In the genomic region with DNA sequence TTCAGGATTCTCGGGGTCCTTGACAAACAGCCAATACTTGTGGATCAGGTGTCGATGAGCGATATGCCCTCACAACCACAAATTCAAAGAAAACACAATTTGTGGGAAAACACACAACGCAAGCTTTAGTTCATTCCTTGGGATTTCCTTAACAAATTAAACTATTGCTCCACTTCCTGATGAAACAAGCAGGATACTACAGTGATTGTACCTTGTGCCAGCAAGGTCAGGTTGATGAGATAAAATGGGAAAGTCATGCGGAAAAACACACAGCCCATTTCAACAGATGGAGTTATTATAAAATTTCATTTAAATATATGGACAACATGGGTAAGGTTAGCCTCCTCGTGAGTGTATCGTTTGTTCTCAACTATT, we compare ENCODE assay signal across 17 cellular contexts. TPM values are rescaled to one million over a fixed set of nuclear protein-coding genes. Genes with fewer than 3 reads are reported as not detected.
DNase-seq lines count a peak whose midpoint lies in the region; ATAC-seq and TF ChIP-seq lines count a peak whose summit lies in the region.
"Had no signal": no experiment of that assay in that cellular context is flagged by ENCODE, and none has a peak within 500 bp of the region (broad histone marks: within the 10 kb centered on the region; RNA-seq: fewer than 3 reads in every experiment).

No MANE protein-coding gene starts in this region.

- H4K5ac ChIP-seq in IMR-90 (ENCODE audit: low read depth, low read length), result no peak overlapping the region

- H3K36me3 ChIP-seq in IMR-90 (ENCODE audit: control insufficient read depth, insufficient read depth, low read length), result no peaks in the 10 kb centered on the region; the same call in 1 of the 2 replicates
- no peaks in the 10 kb centered on the region for H3K36me3 ChIP-seq in body of pancreas (replicated peaks in 1 of 2; ENCODE audit: insufficient read depth in 1 of 2, low read depth in 2 of 2)
- no peaks in the 10 kb centered on the region for H3K36me3 ChIP-seq in hepatocyte (replicated peaks; ENCODE audit: insufficient read depth, low read depth)
- no peaks in the 10 kb centered on the region for H3K36me3 ChIP-seq in mucosa of descending colon (ENCODE audit: low read depth)

- no peak for TF ChIP-seq RAD21 in IMR-90 (IDR thresholded peaks at IDR 0.05; ENCODE audit: low read length)

- H3K4ac ChIP-seq in IMR-90 (ENCODE audit: low read depth, low read length), result peak overlapping the region; percentile 48

- no peak overlapping the region for H3K4me3 ChIP-seq in IMR-90 (ENCODE audit: insufficient read depth, low read depth, low read length)
- H3K4me3 ChIP-seq in body of pancreas, result no peak overlapping the region
- no peak overlapping the region for H3K4me3 ChIP-seq in hepatocyte
- no peak overlapping the region for H3K4me3 ChIP-seq in mucosa of descending colon

- BruUV-seq in IMR-90 (replicated peaks; lab: Mats Ljungman, UMichigan), result no TSS peak

- no peaks in the 10 kb centered on the region for H4K20me1 ChIP-seq in IMR-90 (ENCODE audit: insufficient read depth, low read length)
- no peaks in the 10 kb centered on the region for H4K20me1 ChIP-seq in hepatocyte (ENCODE audit: insufficient read depth, poor library complexity, severe bottlenecking)

- no peak overlapping the region for H2AK9ac ChIP-seq in IMR-90 (replicated peaks; ENCODE audit: low read depth, low read length, poor library complexity)

- no peak overlapping the region for H3K4me2 ChIP-seq in IMR-90 (ENCODE audit: low read depth, low read length)
- no peak overlapping the region for H3K4me2 ChIP-seq in hepatocyte

- peak overlapping the region; percentile 56 for H2AK5ac ChIP-seq in IMR-90 (ENCODE audit: low read depth, low read length)

- no peaks in the 10 kb centered on the region for H3K9me1 ChIP-seq in IMR-90 (ENCODE audit: insufficient read depth, low read length)

- H3K4me1 ChIP-seq in IMR-90 (ENCODE audit: control insufficient read depth, insufficient read depth, low read length), result peaks cover 7% of the 10 kb centered on the region
- H3K4me1 ChIP-seq in body of pancreas, result peaks cover 19% of the 10 kb centered on the region
- peaks cover 15% of the 10 kb centered on the region for H3K4me1 ChIP-seq in hepatocyte (ENCODE audit: insufficient read depth)
- H3K4me1 ChIP-seq in mucosa of descending colon (ENCODE audit: low read depth), result peaks cover 24% of the 10 kb centered on the region

- no peak overlapping the region for H4K91ac ChIP-seq in IMR-90 (ENCODE audit: insufficient read depth, low read depth, low read length)

- 0 out of 2 replicates have a peak overlapping the region, but pooled peaks have one; percentile 1 for H3K23ac ChIP-seq in IMR-90 (ENCODE audit: low read depth, low read length)

- in situ Hi-C loops in IMR-90 (cut with MboI; ENCODE audit: low sequenced_read_pairs), result no loop called here

- CTCF ChIA-PET in IMR-90 (lab: Yijun Ruan, JAX), result no interaction called here

- no peak for TF ChIP-seq POLR2A in IMR-90 (IDR thresholded peaks at IDR 0.05; ENCODE audit: low read depth, low read length)
- no peak for TF ChIP-seq POLR2A in body of pancreas (IDR thresholded peaks at IDR 0.05)

- no peaks in the 10 kb centered on the region for H3K79me2 ChIP-seq in hepatocyte

- H2BK5ac ChIP-seq in IMR-90 (ENCODE audit: low read depth, low read length, poor library complexity, severe bottlenecking), result no peak overlapping the region

- dilution Hi-C loops in IMR-90 (cut with HindIII; ENCODE audit: low sequenced_read_pairs, unreplicated experiment), result no loop called here

- no peak overlapping the region for H2BK20ac ChIP-seq in IMR-90 (ENCODE audit: low read depth, low read length)

- intact Hi-C loops in IMR-90 (cut with micrococcal nuclease) (no loop called here), body of pancreas (cut with DNase I) (no loop called here), mucosa of descending colon (cut with DNase I, micrococcal nuclease) (no loop called here)

- no peaks in the 10 kb centered on the region for H3K9me3 ChIP-seq in IMR-90 (ENCODE audit: control insufficient read depth, insufficient read depth, low read length)
- no peaks in the 10 kb centered on the region for H3K9me3 ChIP-seq in body of pancreas
- no peaks in the 10 kb centered on the region for H3K9me3 ChIP-seq in hepatocyte (ENCODE audit: low read depth)
- H3K9me3 ChIP-seq in mucosa of descending colon, result no peaks in the 10 kb centered on the region

- H4K8ac ChIP-seq in IMR-90 (ENCODE audit: low read depth in 2 of 2, low read length in 2 of 2), result no peak overlapping the region

- TF ChIP-seq CTCF in IMR-90 (conservative IDR thresholded peaks at IDR 0.05; ENCODE audit: low read depth, low read length) (no peak), body of pancreas (IDR thresholded peaks at IDR 0.05) (no peak), hepatocyte (IDR thresholded peaks at IDR 0.05; ENCODE audit: poor library complexity) (no peak), mucosa of descending colon (IDR thresholded peaks at IDR 0.05) (no peak)

- H2AFZ ChIP-seq in IMR-90 (replicated peaks; ENCODE audit: low read length, poor library complexity), result no peak overlapping the region
- H2AFZ ChIP-seq in hepatocyte, result no peak overlapping the region

- DNase-seq in IMR-90, result no peak
- DNase-seq in body of pancreas, result peak in 3 of 4 donors; percentile 20 to 50 (median 22)
- no peak for DNase-seq in hepatocyte (ENCODE audit: low spot score)
- DNase-seq in mucosa of descending colon, result no peak
- DNase-seq in NCI-H2081 (lab: John Stamatoyannopoulos, UW), result no peak
- DNase-seq in activated effector memory CD4-positive, alpha-beta T cell treated with Interleukin-2 at 50 U/mL for 16 hours, result no peak
- DNase-seq in A172 (ENCODE audit: low spot score), result no peak
- DNase-seq in SW480 (ENCODE audit: low spot score), result no peak
- DNase-seq: C1 segment of cervical spinal cord; CD4-positive, alpha-beta T cell; DMS153; DMS79 treated with DMSO at 0.1 percent for 48 hours; EL; GOT3; HCEC 1CT; HFFc6 had no signal

- ATAC-seq in IMR-90 (ENCODE audit: low read depth) (no peak), body of pancreas (peak; percentile 74), mucosa of descending colon (peak; percentile 61)
- ATAC-seq: HepG2 had no signal

- H3K27me3 ChIP-seq in IMR-90 (ENCODE audit: control insufficient read depth, insufficient read depth, low read length), result no peaks in the 10 kb centered on the region
- H3K27me3 ChIP-seq in body of pancreas, result no peaks in the 10 kb centered on the region
- no peaks in the 10 kb centered on the region for H3K27me3 ChIP-seq in hepatocyte

- H3K18ac ChIP-seq in IMR-90 (ENCODE audit: low read depth, low read length), result no peak overlapping the region

- POLR2A ChIA-PET in IMR-90 (lab: Charles Lee; ENCODE audit: unreplicated experiment), result no interaction called here

- H2BK120ac ChIP-seq in IMR-90 (ENCODE audit: low read depth, low read length), result no peak overlapping the region; the same call in 1 of the 2 replicates

- WGBS in IMR-90 (ENCODE audit: extremely low coverage in 2 of 2, insufficient read length in 1 of 2), 2 experiments, result no CpG with 5 or more reads among the region's 7 CpGs
- 31 to 40% methylated on average over 7 of the region's 7 CpGs for WGBS in body of pancreas, 2 donors
- 95% methylated on average over 7 of the region's 7 CpGs for WGBS in hepatocyte (ENCODE audit: low lambda C conversion rate, missing lambda C conversion rate)

- H2BK15ac ChIP-seq in IMR-90 (ENCODE audit: low read depth, low read length), result peak overlapping the region; percentile 10; the same call in 1 of the 3 replicates

- H3K27ac ChIP-seq in IMR-90 (ENCODE audit: insufficient read depth, low read length) (no peak overlapping the region), body of pancreas (peak overlapping the region in 2 of 4 donors; percentile 8 to 49), hepatocyte (peak overlapping the region; percentile 93)

- H3K79me1 ChIP-seq in IMR-90 (ENCODE audit: low read depth in 1 of 2, low read length in 2 of 2), result no peaks in the 10 kb centered on the region

- no peaks in the 10 kb centered on the region for H3K9me2 ChIP-seq in hepatocyte (replicated peaks; ENCODE audit: insufficient read depth)

- no peak overlapping the region; the same call in 1 of the 2 replicates for H3K56ac ChIP-seq in IMR-90 (ENCODE audit: extremely low read depth, insufficient read depth, low read length)

- no peak overlapping the region for H3K9ac ChIP-seq in IMR-90 (ENCODE audit: low read depth, low read length)

- H3K14ac ChIP-seq in IMR-90 (replicated peaks; ENCODE audit: low read depth, low read length), result 0 out of 2 replicates have a peak overlapping the region, but pooled peaks have one; percentile 42

TF ChIP-seq in IMR-90, 13 proteins besides CTCF, POLR2A, EP300 and RAD21:
- TF ChIP-seq NFE2L2 (IDR thresholded peaks at IDR 0.05; ENCODE audit: low read depth, low read length) (no peak), RCOR1 (IDR thresholded peaks at IDR 0.05; ENCODE audit: insufficient replicate concordance, low read length) (no peak), FOS (IDR thresholded peaks at IDR 0.05; ENCODE audit: low read depth, low read length) (no peak), CHD1 (IDR thresholded peaks at IDR 0.05; ENCODE audit: low read depth, low read length) (no peak)

RNA-seq across cellular contexts. Expression of a gene that starts 8.8 kb away (rescaled TPM):
- 15.2 and 18.9 TPM in 2 replicates for total RNA-seq in IMR-90 (2012; rRNA removed)
- 8.8 and 8.9 TPM in 2 replicates for polyA plus RNA-seq in IMR-90 (2012; rRNA removed)
- polyA plus RNA-seq in IMR-90 (2012; cell fraction: cytosol; rRNA removed), result 3.7 and 4.9 TPM in 2 replicates
- 3.6 and 19.2 TPM in 2 replicates for polyA plus RNA-seq in IMR-90 (2012; cell fraction: nucleus; rRNA removed; ENCODE audit: low replicate concordance)
- 10 to 100 TPM in 1 of 2 donors, 1 to 10 TPM in 1; 5.9 to 12.2 TPM for total RNA-seq in body of pancreas
- 34.1 and 40.8 TPM in 2 replicates for total RNA-seq in hepatocyte
- polyA plus RNA-seq in hepatocyte, result 18.4 and 21.2 TPM in 2 replicates
- 1 to 10 TPM; 5.8 to 8.0 (median 6.9) TPM for total RNA-seq in mucosa of descending colon
- total RNA-seq in A172 (2014; rRNA removed; shearing (Covaris generic)), result 44.4 and 57.2 TPM in 2 replicates
- total RNA-seq: CD4-positive, alpha-beta T cell had no signal

Comparison
In these comparisons a context has a peak if more than half of its experiments do, and no peak if none do; other contexts are left out.
1. DNase-seq: peak in body of pancreas (3 of 4); none in IMR-90 (single experiment), hepatocyte (single experiment), mucosa of descending colon (0 of 3), NCI-H2081 (0 of 2), activated effector memory CD4-positive, alpha-beta T cell treated with Interleukin-2 at 50 U/mL for 16 hours (single experiment), A172 (single experiment) and SW480 (single experiment).